9 cellular contexts compared by ENCODE assay signal in the genomic region with DNA sequence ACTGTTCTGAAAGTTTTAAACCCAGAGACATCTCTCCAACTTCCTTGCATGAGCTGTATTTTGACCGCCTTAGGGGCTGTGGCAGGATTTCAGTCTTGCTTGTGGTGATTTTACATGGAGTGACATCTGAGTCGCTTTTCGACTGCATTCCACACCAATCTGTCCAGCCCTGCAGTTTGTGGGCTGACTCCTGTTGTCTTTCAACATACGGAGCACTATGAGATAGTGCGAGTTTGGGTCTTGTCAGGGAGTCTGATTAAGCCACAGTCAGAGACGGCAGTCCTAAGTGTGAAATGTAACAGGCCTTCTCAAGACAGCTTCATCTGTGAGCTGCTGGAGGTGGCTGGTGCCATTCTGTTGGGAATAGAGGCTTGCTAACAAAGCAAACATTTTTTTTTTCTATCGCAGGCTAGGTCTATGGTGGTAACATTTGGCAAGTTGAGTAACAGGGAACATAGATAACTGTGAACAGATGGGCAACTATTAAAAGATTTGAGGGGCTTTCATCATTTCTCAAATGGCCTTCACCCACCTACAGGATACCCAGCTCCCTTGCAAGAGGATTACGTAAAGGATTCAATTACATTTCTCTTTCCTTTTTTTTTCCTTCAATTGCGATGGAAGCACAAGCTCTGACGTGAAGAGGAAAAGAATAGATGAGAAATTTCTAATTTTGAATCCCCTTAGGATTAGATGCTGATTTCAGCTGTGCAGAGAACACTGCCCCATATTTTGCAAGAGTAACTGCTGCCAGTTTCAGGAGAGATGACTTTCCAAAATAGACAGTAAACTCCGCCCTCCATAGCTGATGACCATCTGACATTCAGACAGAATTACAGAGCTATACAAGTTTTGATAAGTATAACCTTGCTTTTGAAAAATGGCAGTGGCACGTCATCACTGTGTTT. TPM values are rescaled to one million over a fixed set of nuclear protein-coding genes. Genes with fewer than 3 reads are reported as not detected.
DNase-seq lines count a peak whose midpoint lies in the region; ATAC-seq and TF ChIP-seq lines count a peak whose summit lies in the region.
"Had no signal": no experiment of that assay in that cellular context is flagged by ENCODE, and none has a peak within 500 bp of the region (broad histone marks: within the 10 kb centered on the region; RNA-seq: fewer than 3 reads in every experiment).

No MANE protein-coding gene starts in this region.

- H3K4me1 Mint-ChIP-seq in T-helper 17 cell, result no peaks in the 10 kb centered on the region

- peaks cover 8% of the 10 kb centered on the region; the same call in 1 of the 2 replicates for H3K36me3 ChIP-seq in HUES64 (ENCODE audit: insufficient read depth, low read length)
- no peaks in the 10 kb centered on the region for H3K36me3 ChIP-seq in tibial artery

- H3K27me3 Mint-ChIP-seq in T-helper 17 cell, result peaks cover 43% of the 10 kb centered on the region

- ATAC-seq in GM21390 (IDR thresholded peaks at IDR 0.05; ENCODE audit: unreplicated experiment) (no peak), T-helper 17 cell (no peak)
- ATAC-seq: K562 had no signal

- H3K9me3 ChIP-seq in HUES64 (ENCODE audit: insufficient read depth, low read depth, low read length) (no peaks in the 10 kb centered on the region), tibial artery (no peaks in the 10 kb centered on the region), T-helper 17 cell (ENCODE audit: control insufficient read depth, low read length, poor library complexity, severe bottlenecking) (no peaks in the 10 kb centered on the region)

- H3K4me3 ChIP-seq in HUES64 (ENCODE audit: low read length) (peak overlapping the region; percentile 26; the same call in 1 of the 2 replicates), tibial artery (peak overlapping the region; percentile 20 to 32)
- H3K4me3 ChIP-seq: K562 had no signal

- H3K27ac Mint-ChIP-seq in T-helper 17 cell, result no peak overlapping the region

- H3K36me3 Mint-ChIP-seq in T-helper 17 cell (ENCODE audit: low read depth), result no peaks in the 10 kb centered on the region

- H3K27ac ChIP-seq in HUES64 (ENCODE audit: low read depth, low read length) (peak overlapping the region; percentile 90), tibial artery (peak overlapping the region; percentile 77 to 81)

- TF ChIP-seq CTCF in tibial artery (IDR thresholded peaks at IDR 0.05), result peak in 1 of 2 experiments; percentile 20

- peak; percentile 79 for DNase-seq in astrocyte of the hippocampus (ENCODE audit: low read depth, low spot score)
- peak; percentile 57 for DNase-seq in inferior parietal cortex (ENCODE audit: extremely low spot score)
- no peak for DNase-seq in tibial artery
- DNase-seq in NK-92 treated with Interleukin-12 subunit alpha and Interleukin-12 subunit beta, amount 100 ng/mL, for 24 hours (lab: John Stamatoyannopoulos, UW), result no peak
- DNase-seq in NCI-H774 (lab: John Stamatoyannopoulos, UW), result no peak
- no peak for DNase-seq in T-helper 17 cell

- peaks cover 24% of the 10 kb centered on the region for H3K4me1 ChIP-seq in HUES64 (ENCODE audit: insufficient read depth, low read length)
- peaks cover 0 to 58% (median 20%) of the 10 kb centered on the region in 4 donors for H3K4me1 ChIP-seq in tibial artery

- H3K9ac ChIP-seq in HUES64 (ENCODE audit: low read depth, low read length), result peak overlapping the region; percentile 68; the same call in 1 of the 2 replicates

- H3K27me3 ChIP-seq in HUES64 (ENCODE audit: insufficient read depth, low read length), result no peaks in the 10 kb centered on the region
- H3K27me3 ChIP-seq in tibial artery, result no peaks in the 10 kb centered on the region

- intact Hi-C loops in tibial artery (cut with DNase I; ENCODE audit: low total_unique reads), result no loop called here

- H3K4me3 Mint-ChIP-seq in T-helper 17 cell, result no peak overlapping the region

- 80% methylated on average over 11 of the region's 12 CpGs for WGBS in HUES64

RNA-seq across cellular contexts. Expression of a gene that starts 25.1 kb away (rescaled TPM):
- polyA plus RNA-seq in HUES64 (2013, experiment 1 of 2), result 17.3 TPM
- polyA plus RNA-seq in HUES64 (2013, experiment 2 of 2), result 22.9 TPM
- not detected for total RNA-seq in T-helper 17 cell
- total RNA-seq: K562 had no signal
- polyA plus RNA-seq: K562 had no signal

Comparison
In these comparisons a context has a peak if more than half of its experiments do, and no peak if none do; other contexts are left out.
1. DNase-seq: peak in astrocyte of the hippocampus (single experiment) and inferior parietal cortex (single experiment); none in tibial artery (0 of 2), NK-92 treated with Interleukin-12 subunit alpha and Interleukin-12 subunit beta, amount 100 ng/mL, for 24 hours (single experiment), NCI-H774 (single experiment) and T-helper 17 cell (0 of 3).